14 cellular contexts compared by ENCODE assay signal in the genomic region with DNA sequence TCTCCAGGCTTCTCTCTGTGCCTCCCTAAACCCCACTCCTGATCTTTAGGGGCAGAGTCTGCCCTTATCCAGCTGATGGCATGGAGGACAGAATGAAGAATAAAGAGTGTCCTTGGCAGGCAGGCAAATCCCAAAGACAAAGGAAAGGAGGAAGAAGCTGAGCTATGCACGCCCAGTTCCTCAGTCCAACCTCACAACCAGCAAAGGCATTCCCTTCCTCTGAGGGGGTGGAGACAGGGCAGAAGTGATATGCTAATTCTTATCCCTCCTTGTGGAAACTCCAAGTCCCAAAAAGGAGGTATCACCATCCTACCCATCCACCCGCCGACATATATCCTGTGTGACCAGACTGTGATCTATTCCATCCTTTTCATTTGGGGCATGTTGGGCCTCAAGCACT. TPM values are rescaled to one million over a fixed set of nuclear protein-coding genes. Genes with fewer than 3 reads are reported as not detected.
DNase-seq lines count a peak whose midpoint lies in the region; ATAC-seq and TF ChIP-seq lines count a peak whose summit lies in the region.
"Had no signal": no experiment of that assay in that cellular context is flagged by ENCODE, and none has a peak within 500 bp of the region (broad histone marks: within the 10 kb centered on the region; RNA-seq: fewer than 3 reads in every experiment).

No MANE protein-coding gene starts in this region.

- H3K27ac Mint-ChIP-seq in WTC11 (peak overlapping the region; percentile 93; the same call in 1 of the 2 replicates), type B pancreatic cell (no peak overlapping the region)
- H3K27ac Mint-ChIP-seq: brain had no signal

- no peaks in the 10 kb centered on the region for H3K27me3 ChIP-seq in HUES6 (ENCODE audit: control insufficient read depth, insufficient read depth, low read length)

- H3K36me3 Mint-ChIP-seq in WTC11 (no peaks in the 10 kb centered on the region; the same call in 1 of the 2 replicates), type B pancreatic cell (no peaks in the 10 kb centered on the region)
- H3K36me3 Mint-ChIP-seq: brain had no signal

- H3K36me3 ChIP-seq in HUES6 (ENCODE audit: control insufficient read depth, insufficient read depth, low read length) = no peaks in the 10 kb centered on the region

- H3K9ac ChIP-seq in HUES6 (ENCODE audit: low read length) = no peak overlapping the region

- TF ChIP-seq CTCF in C4-2B (conservative IDR thresholded peaks at IDR 0.05) (no peak), WTC11 (IDR thresholded peaks at IDR 0.05) (no peak), type B pancreatic cell (conservative IDR thresholded peaks at IDR 0.05) (no peak)

- ATAC-seq in WTC11 (peak; percentile 97), HG02623 (IDR thresholded peaks at IDR 0.05; ENCODE audit: unreplicated experiment) (no peak), GM21619 (IDR thresholded peaks at IDR 0.05; ENCODE audit: unreplicated experiment) (no peak)
- ATAC-seq: psoas muscle had no signal

- H3K4me3 Mint-ChIP-seq in WTC11 = no peak overlapping the region
- H3K4me3 Mint-ChIP-seq in type B pancreatic cell = no peak overlapping the region
- H3K4me3 Mint-ChIP-seq: brain had no signal

- H3K27me3 Mint-ChIP-seq in WTC11 (ENCODE audit: low read depth) (no peaks in the 10 kb centered on the region), type B pancreatic cell (no peaks in the 10 kb centered on the region)

- POLR2A ChIA-PET in WTC11 (lab: Charles Lee) = no interaction called here

- H3K9me3 ChIP-seq in HUES6 (ENCODE audit: control insufficient read depth, insufficient read depth, low read depth, low read length) = 0 out of 2 replicates have a peak, but pooled peaks cover 2% of the 10 kb centered on the region
- H3K9me3 ChIP-seq: psoas muscle had no signal

- CTCF ChIA-PET in WTC11 (lab: Charles Lee) = no interaction called here

- peaks cover 12% of the 10 kb centered on the region; the same call in 1 of the 2 replicates for H3K4me1 ChIP-seq in HUES6 (ENCODE audit: control insufficient read depth, insufficient read depth, low read length)
- H3K4me1 ChIP-seq: psoas muscle had no signal

- H3K9me3 Mint-ChIP-seq in WTC11 = peaks cover 17% of the 10 kb centered on the region
- no peaks in the 10 kb centered on the region for H3K9me3 Mint-ChIP-seq in type B pancreatic cell

- H3K4me3 ChIP-seq in HUES6 (ENCODE audit: low read depth, low read length) = no peak overlapping the region
- H3K4me3 ChIP-seq: psoas muscle had no signal

- H3K4me1 Mint-ChIP-seq in WTC11 (peaks cover 45% of the 10 kb centered on the region), type B pancreatic cell (ENCODE audit: unreplicated experiment) (no peaks in the 10 kb centered on the region)

- DNase-seq in WTC11 (ENCODE audit: low spot score) = peak; percentile 21
- peak; percentile 38 for DNase-seq in iPS-NIHi11 (ENCODE audit: low spot score)
- DNase-seq in cerebellar cortex (ENCODE audit: low spot score) = no peak
- DNase-seq in type B pancreatic cell (ENCODE audit: extremely low spot score, unreplicated experiment) = no peak
- DNase-seq: activated naive CD4-positive, alpha-beta T cell treated with Interleukin-2 at 50 U/mL for 16 hours; effector CD4-positive, alpha-beta T cell; psoas muscle had no signal

- H3K27ac ChIP-seq in C4-2B (peak overlapping the region; percentile 38; the same call in 1 of the 2 replicates), HUES6 (ENCODE audit: low read depth, low read length) (peak overlapping the region; percentile 49; the same call in 1 of the 2 replicates)
- H3K27ac ChIP-seq: psoas muscle had no signal

TF ChIP-seq in WTC11, 78 proteins besides CTCF, POLR2A, EP300 and RAD21:
- TF ChIP-seq ZBTB21 (CRISPR knock-in tag; IDR thresholded peaks at IDR 0.05; ENCODE audit: borderline replicate concordance) (no peak), GRHL2 (CRISPR knock-in tag; IDR thresholded peaks at IDR 0.05; ENCODE audit: insufficient replicate concordance, severe bottlenecking) (no peak), FOXJ3 (CRISPR knock-in tag; IDR thresholded peaks at IDR 0.05; ENCODE audit: borderline replicate concordance) (no peak)
- TF ChIP-seq, protein P1, sequence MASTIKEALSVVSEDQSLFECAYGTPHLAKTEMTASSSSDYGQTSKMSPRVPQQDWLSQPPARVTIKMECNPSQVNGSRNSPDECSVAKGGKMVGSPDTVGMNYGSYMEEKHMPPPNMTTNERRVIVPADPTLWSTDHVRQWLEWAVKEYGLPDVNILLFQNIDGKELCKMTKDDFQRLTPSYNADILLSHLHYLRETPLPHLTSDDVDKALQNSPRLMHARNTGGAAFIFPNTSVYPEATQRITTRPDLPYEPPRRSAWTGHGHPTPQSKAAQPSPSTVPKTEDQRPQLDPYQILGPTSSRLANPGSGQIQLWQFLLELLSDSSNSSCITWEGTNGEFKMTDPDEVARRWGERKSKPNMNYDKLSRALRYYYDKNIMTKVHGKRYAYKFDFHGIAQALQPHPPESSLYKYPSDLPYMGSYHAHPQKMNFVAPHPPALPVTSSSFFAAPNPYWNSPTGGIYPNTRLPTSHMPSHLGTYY (CRISPR knock-in tag; IDR thresholded peaks at IDR 0.05) = no peak

RNA-seq across cellular contexts. Expression of a gene that starts 10.5 kb away (rescaled TPM):
- total RNA-seq in WTC11 (2021) (not detected in 3 replicates), type B pancreatic cell (ENCODE audit: low replicate concordance) (not detected in 2 replicates)
- total RNA-seq: fibroblast of villous mesenchyme, HT-29, psoas muscle had no signal

Comparison
In these comparisons a context has a peak if more than half of its experiments do, and no peak if none do; other contexts are left out.
1. DNase-seq: peak in WTC11 (single experiment) and iPS-NIHi11 (single experiment); none in cerebellar cortex (single experiment) and type B pancreatic cell (single experiment).